Comparison of ENCODE assay signal across 8 cellular contexts in the genomic region with DNA sequence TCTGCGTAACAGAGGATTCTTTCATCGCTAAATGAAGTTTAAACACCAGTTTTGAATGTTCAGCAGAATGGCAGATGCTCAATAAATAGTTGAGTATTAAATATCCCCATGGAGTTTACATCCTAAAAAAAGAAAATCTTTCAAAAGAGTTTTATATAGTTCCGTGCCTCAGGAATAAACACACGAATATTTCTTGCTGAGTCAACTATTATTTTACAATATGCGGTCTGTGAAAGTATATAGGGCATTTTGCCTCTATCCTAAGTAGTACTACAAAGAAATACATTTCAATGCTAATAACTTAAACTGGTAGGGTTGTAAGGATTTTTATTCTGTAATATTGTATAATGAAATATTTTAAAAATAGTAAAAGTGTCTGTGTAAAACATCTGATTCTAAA. TPM values are rescaled to one million over a fixed set of nuclear protein-coding genes. Genes with fewer than 3 reads are reported as not detected.
DNase-seq lines count a peak whose midpoint lies in the region; ATAC-seq and TF ChIP-seq lines count a peak whose summit lies in the region.

No MANE protein-coding gene starts in this region.

- TF ChIP-seq CTCF in testis (IDR thresholded peaks at IDR 0.05), result no peak

- no peaks in the 10 kb centered on the region for H3K36me3 ChIP-seq in testis (ENCODE audit: low read depth, missing control alignments)

- no peak for TF ChIP-seq POLR2A in testis (IDR thresholded peaks at IDR 0.05)

- peaks cover 9% of the 10 kb centered on the region for H3K4me1 ChIP-seq in testis

- H3K9me3 ChIP-seq in testis, result no peaks in the 10 kb centered on the region

- WGBS in testis, 2 donors, result 4 to 7% methylated on average over 5 of the region's 5 CpGs

- ATAC-seq in GM18858 (IDR thresholded peaks at IDR 0.05; ENCODE audit: unreplicated experiment), result no peak

- no peaks in the 10 kb centered on the region for H3K27me3 ChIP-seq in testis

- DNase-seq in activated CD4-positive, alpha-beta T cell treated with anti-CD3 and anti-CD28 coated beads, Interleukin-2, amount 10 ng/mL, durations not matched to agents 24 days and 14 days, result no peak
- no peak for DNase-seq in activated CD4-positive, alpha-beta T cell treated with anti-CD3 and anti-CD28 coated beads, Interleukin-2, amount 50 U/mL, for 48 hours
- DNase-seq in activated T-helper 2 cell treated with anti-CD3 and anti-CD28 coated beads, Interferon-gamma antibody, Interleukin-2, Interleukin-4, amounts not matched to agents 10 μg/mL and 5 μg/mL and 100 μg/mL, durations not matched to agents 14 hours and 24 hours and 36 hours (ENCODE audit: low spot score), result no peak
- DNase-seq in iris pigment epithelial cell (ENCODE audit: low read depth) (peak; percentile 8), testis (no peak), NCI-H2107 treated with DMSO at 0.1 percent for 48 hours (lab: John Stamatoyannopoulos, UW; ENCODE audit: unreplicated experiment) (no peak), mesenteric fat pad (ENCODE audit: low spot score) (no peak)

- intact Hi-C loops in activated CD4-positive, alpha-beta T cell treated with anti-CD3 and anti-CD28 coated beads, Interleukin-2, amount 10 ng/mL, durations not matched to agents 24 days and 14 days (cut with micrococcal nuclease), result loop anchor here (1.0 to 5.0 kb wide), 7 partner anchors 25 to 725 kb away; partner anchors contain the start of genes CROT, DMTF1, RUNDC3B and TMEM243
- intact Hi-C loops in activated T-helper 2 cell treated with anti-CD3 and anti-CD28 coated beads, Interferon-gamma antibody, Interleukin-2, Interleukin-4, amounts not matched to agents 10 μg/mL and 5 μg/mL and 100 μg/mL, durations not matched to agents 14 hours and 24 hours and 36 hours (cut with micrococcal nuclease), result loop anchor here (5.0 to 10.0 kb wide), 3 partner anchors 225 to 723 kb away; partner anchors contain the start of genes CROT and DMTF1
- intact Hi-C loops in testis (cut with DNase I; ENCODE audit: low total_unique reads), result no loop called here

- H3K27ac Mint-ChIP-seq in activated CD4-positive, alpha-beta T cell treated with anti-CD3 and anti-CD28 coated beads, Interleukin-2, amount 10 ng/mL, durations not matched to agents 24 days and 14 days, result peak overlapping the region; percentile 98
- peak overlapping the region; percentile 97 for H3K27ac Mint-ChIP-seq in activated T-helper 2 cell treated with anti-CD3 and anti-CD28 coated beads, Interferon-gamma antibody, Interleukin-2, Interleukin-4, amounts not matched to agents 10 μg/mL and 5 μg/mL and 100 μg/mL, durations not matched to agents 14 hours and 24 hours and 36 hours

- no peaks in the 10 kb centered on the region for H3K27me3 Mint-ChIP-seq in activated CD4-positive, alpha-beta T cell treated with anti-CD3 and anti-CD28 coated beads, Interleukin-2, amount 10 ng/mL, durations not matched to agents 24 days and 14 days
- H3K27me3 Mint-ChIP-seq in activated T-helper 2 cell treated with anti-CD3 and anti-CD28 coated beads, Interferon-gamma antibody, Interleukin-2, Interleukin-4, amounts not matched to agents 10 μg/mL and 5 μg/mL and 100 μg/mL, durations not matched to agents 14 hours and 24 hours and 36 hours (ENCODE audit: low read depth), result no peaks in the 10 kb centered on the region

- peaks cover 55% of the 10 kb centered on the region for H3K4me1 Mint-ChIP-seq in activated CD4-positive, alpha-beta T cell treated with anti-CD3 and anti-CD28 coated beads, Interleukin-2, amount 10 ng/mL, durations not matched to agents 24 days and 14 days
- H3K4me1 Mint-ChIP-seq in activated T-helper 2 cell treated with anti-CD3 and anti-CD28 coated beads, Interferon-gamma antibody, Interleukin-2, Interleukin-4, amounts not matched to agents 10 μg/mL and 5 μg/mL and 100 μg/mL, durations not matched to agents 14 hours and 24 hours and 36 hours (ENCODE audit: low read depth), result peaks cover 56% of the 10 kb centered on the region

- H3K9me3 Mint-ChIP-seq in activated CD4-positive, alpha-beta T cell treated with anti-CD3 and anti-CD28 coated beads, Interleukin-2, amount 10 ng/mL, durations not matched to agents 24 days and 14 days, result no peaks in the 10 kb centered on the region
- peaks cover 9% of the 10 kb centered on the region for H3K9me3 Mint-ChIP-seq in activated T-helper 2 cell treated with anti-CD3 and anti-CD28 coated beads, Interferon-gamma antibody, Interleukin-2, Interleukin-4, amounts not matched to agents 10 μg/mL and 5 μg/mL and 100 μg/mL, durations not matched to agents 14 hours and 24 hours and 36 hours

- H3K4me3 Mint-ChIP-seq in activated CD4-positive, alpha-beta T cell treated with anti-CD3 and anti-CD28 coated beads, Interleukin-2, amount 10 ng/mL, durations not matched to agents 24 days and 14 days, result peak overlapping the region; percentile 88
- peak overlapping the region; percentile 96 for H3K4me3 Mint-ChIP-seq in activated T-helper 2 cell treated with anti-CD3 and anti-CD28 coated beads, Interferon-gamma antibody, Interleukin-2, Interleukin-4, amounts not matched to agents 10 μg/mL and 5 μg/mL and 100 μg/mL, durations not matched to agents 14 hours and 24 hours and 36 hours (ENCODE audit: low read depth)

- peaks cover 39% of the 10 kb centered on the region for H3K36me3 Mint-ChIP-seq in activated CD4-positive, alpha-beta T cell treated with anti-CD3 and anti-CD28 coated beads, Interleukin-2, amount 10 ng/mL, durations not matched to agents 24 days and 14 days (ENCODE audit: low read depth)
- H3K36me3 Mint-ChIP-seq in activated T-helper 2 cell treated with anti-CD3 and anti-CD28 coated beads, Interferon-gamma antibody, Interleukin-2, Interleukin-4, amounts not matched to agents 10 μg/mL and 5 μg/mL and 100 μg/mL, durations not matched to agents 14 hours and 24 hours and 36 hours (ENCODE audit: low read depth), result peaks cover 63% of the 10 kb centered on the region

- H3K27ac ChIP-seq in testis, result peak overlapping the region; percentile 91

- H3K4me3 ChIP-seq in testis, result peak overlapping the region; percentile 66 to 77

RNA-seq across cellular contexts. Expression of gene DBF4, which starts 1.3 kb away (rescaled TPM):
- total RNA-seq in activated CD4-positive, alpha-beta T cell treated with anti-CD3 and anti-CD28 coated beads, Interleukin-2, amount 10 ng/mL, durations not matched to agents 24 days and 14 days, result 65.7 and 74.8 TPM in 2 replicates
- 72.3 and 75.3 TPM in 2 replicates for total RNA-seq in activated T-helper 2 cell treated with anti-CD3 and anti-CD28 coated beads, Interferon-gamma antibody, Interleukin-2, Interleukin-4, amounts not matched to agents 10 μg/mL and 5 μg/mL and 100 μg/mL, durations not matched to agents 14 hours and 24 hours and 36 hours
- 100 to 1,000 TPM in 1 of 2 donors, 10 to 100 TPM in 1; 72.5 to 106 TPM for total RNA-seq in testis
- polyA plus RNA-seq in testis (ENCODE audit: insufficient read depth, low read depth, low replicate concordance), result 85.5 TPM
- 9.2 TPM for total RNA-seq in mesenteric fat pad

RNA-seq across cellular contexts. Expression of gene SLC25A40, which starts 1.5 kb away (rescaled TPM):
- total RNA-seq in activated CD4-positive, alpha-beta T cell treated with anti-CD3 and anti-CD28 coated beads, Interleukin-2, amount 10 ng/mL, durations not matched to agents 24 days and 14 days, result 43.3 and 51.0 TPM in 2 replicates
- total RNA-seq in activated T-helper 2 cell treated with anti-CD3 and anti-CD28 coated beads, Interferon-gamma antibody, Interleukin-2, Interleukin-4, amounts not matched to agents 10 μg/mL and 5 μg/mL and 100 μg/mL, durations not matched to agents 14 hours and 24 hours and 36 hours, result 48.7 and 49.3 TPM in 2 replicates
- total RNA-seq in testis (10 to 100 TPM; 32.0 to 34.0 TPM), mesenteric fat pad (13.2 TPM)
- 18.0 TPM for polyA plus RNA-seq in testis (ENCODE audit: insufficient read depth, low read depth, low replicate concordance)

RNA-seq across cellular contexts. Expression of gene ADAM22, which starts 56.4 kb away (rescaled TPM):
- 1.5 and 1.7 TPM in 2 replicates for total RNA-seq in activated CD4-positive, alpha-beta T cell treated with anti-CD3 and anti-CD28 coated beads, Interleukin-2, amount 10 ng/mL, durations not matched to agents 24 days and 14 days
- 3.7 and 4.0 TPM in 2 replicates for total RNA-seq in activated T-helper 2 cell treated with anti-CD3 and anti-CD28 coated beads, Interferon-gamma antibody, Interleukin-2, Interleukin-4, amounts not matched to agents 10 μg/mL and 5 μg/mL and 100 μg/mL, durations not matched to agents 14 hours and 24 hours and 36 hours
- total RNA-seq in testis (1 to 10 TPM; 4.4 TPM), mesenteric fat pad (2.3 TPM)
- 2.9 TPM for polyA plus RNA-seq in testis (ENCODE audit: insufficient read depth, low read depth, low replicate concordance)
